ENCODE assay signal across 26 cellular contexts in the genomic region with DNA sequence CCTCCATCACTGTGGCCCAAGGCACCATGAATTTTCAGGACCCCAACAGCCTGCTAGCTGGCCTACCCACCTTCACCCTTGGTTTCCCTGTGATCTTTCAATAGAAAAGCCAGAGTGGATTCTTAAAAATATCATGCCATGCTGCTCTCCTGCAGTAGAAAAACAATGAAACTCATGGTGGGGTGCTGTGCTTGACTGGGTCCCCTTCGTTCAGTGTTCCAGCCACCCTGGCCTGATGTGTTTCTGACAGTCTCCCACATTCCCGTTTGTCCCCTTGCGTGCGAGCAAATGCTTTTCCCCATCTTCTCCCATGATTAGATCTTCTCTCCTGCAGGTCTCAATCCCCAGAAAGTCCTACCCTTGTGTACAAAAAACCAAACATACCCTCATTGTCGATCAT.
"Had no signal": no experiment of that assay in that cellular context is flagged by ENCODE, and none has a peak within 500 bp of the region (broad histone marks: within the 10 kb centered on the region; RNA-seq: fewer than 3 reads in every experiment).

No MANE protein-coding gene starts in this region.

- H2AFZ ChIP-seq: neural progenitor cell, parathyroid adenoma had no signal

- DNase-seq: dorsolateral prefrontal cortex; effector CD4-positive, alpha-beta T cell; left ventricle myocardium superior; lower lobe of right lung; mucosa of descending colon; naive B cell; sigmoid colon; stimulated activated CD4-positive, alpha-beta T cell treated with anti-CD3 and anti-CD28 coated beads, Interleukin-2, amount 100 ng/mL, for 24 hours; stimulated activated CD4-positive, alpha-beta T cell treated with anti-CD3 and anti-CD28 coated beads, Interleukin-4, amount 100 ng/mL, for 24 hours; stimulated activated naive CD8-positive, alpha-beta T cell treated with anti-CD3 and anti-CD28 coated beads, Interleukin-15, Interleukin-2, amounts not matched to agents 100 U/mL and 50 U/mL, for 24 hours; substantia nigra; testis; tibial artery; upper lobe of right lung; uterus had no signal

- H3K9me3 Mint-ChIP-seq: memory B cell; mesothelial cell of epicardium; naive B cell; natural killer cell treated with Interleukin-12 subunit alpha and Interleukin-12 subunit beta and Interleukin-15 and Interleukin-18, amount 100 ng/mL, for 72 hours had no signal

- H3K4me2 ChIP-seq: neural progenitor cell had no signal

- ATAC-seq: left ventricle myocardium superior; lower lobe of right lung; mucosa of descending colon; natural killer cell treated with Interleukin-12 subunit alpha and Interleukin-12 subunit beta and Interleukin-15 and Interleukin-18, amount 100 ng/mL, for 72 hours; stimulated activated memory B cell treated with anti-CD40 and anti-IgM and Interleukin-4, amounts not matched to agents 10 μg/mL and 1 μg/mL and 100 μg/mL, for 72 hours; stimulated activated naive CD8-positive, alpha-beta T cell treated with anti-CD3 and anti-CD28 coated beads, Interleukin-15, Interleukin-2, amounts not matched to agents 100 U/mL and 50 U/mL, for 24 hours; upper lobe of right lung had no signal

- H3K27ac ChIP-seq: dorsolateral prefrontal cortex, lower lobe of right lung, neural progenitor cell, parathyroid adenoma, prostate gland, right atrium auricular region, sigmoid colon, testis, tibial artery, upper lobe of right lung, uterus had no signal

- H3K36me3 ChIP-seq: lower lobe of right lung, neural progenitor cell, prostate gland, right atrium auricular region, sigmoid colon, tibial artery, upper lobe of right lung, uterus had no signal

- H3K9me3 ChIP-seq: lower lobe of right lung, mucosa of descending colon, prostate gland, right atrium auricular region, sigmoid colon, testis, tibial artery, upper lobe of right lung, uterus had no signal

- H3K4me1 ChIP-seq: lower lobe of right lung, neural progenitor cell, parathyroid adenoma, prostate gland, right atrium auricular region, testis, tibial artery, upper lobe of right lung, uterus had no signal

- H3K9ac ChIP-seq: neural progenitor cell, parathyroid adenoma had no signal

- H3K27ac Mint-ChIP-seq: memory B cell; mesothelial cell of epicardium; natural killer cell treated with Interleukin-12 subunit alpha and Interleukin-12 subunit beta and Interleukin-15 and Interleukin-18, amount 100 ng/mL, for 72 hours; neural progenitor cell; stimulated activated memory B cell treated with anti-CD40 and anti-IgM and Interleukin-4, amounts not matched to agents 10 μg/mL and 1 μg/mL and 100 μg/mL, for 72 hours had no signal

- H3K27me3 Mint-ChIP-seq: memory B cell; naive B cell; natural killer cell treated with Interleukin-12 subunit alpha and Interleukin-12 subunit beta and Interleukin-15 and Interleukin-18, amount 100 ng/mL, for 72 hours; stimulated activated memory B cell treated with anti-CD40 and anti-IgM and Interleukin-4, amounts not matched to agents 10 μg/mL and 1 μg/mL and 100 μg/mL, for 72 hours had no signal

- H3K36me3 Mint-ChIP-seq: mesothelial cell of epicardium; natural killer cell treated with Interleukin-12 subunit alpha and Interleukin-12 subunit beta and Interleukin-15 and Interleukin-18, amount 100 ng/mL, for 72 hours had no signal

- H3K4me3 ChIP-seq: dorsolateral prefrontal cortex, lower lobe of right lung, mucosa of descending colon, neural progenitor cell, prostate gland, right atrium auricular region, sigmoid colon, testis, tibial artery, upper lobe of right lung, uterus had no signal

- FAIRE-seq: colon, frontal cortex, keratinocyte had no signal

- H3K4me3 Mint-ChIP-seq: memory B cell; mesothelial cell of epicardium; naive B cell; natural killer cell treated with Interleukin-12 subunit alpha and Interleukin-12 subunit beta and Interleukin-15 and Interleukin-18, amount 100 ng/mL, for 72 hours; neural progenitor cell; stimulated activated memory B cell treated with anti-CD40 and anti-IgM and Interleukin-4, amounts not matched to agents 10 μg/mL and 1 μg/mL and 100 μg/mL, for 72 hours had no signal

- H3K27me3 ChIP-seq: dorsolateral prefrontal cortex, neural progenitor cell, right atrium auricular region, sigmoid colon, testis, tibial artery, upper lobe of right lung, uterus had no signal
